In genomic region chr3:127473244-127474024, GRCh38 we compare ENCODE assay signal across 9 cellular contexts.
A peak's percentile ranks its signal among the peaks of the same experiment; 100 is the strongest.
DNase-seq lines count a peak whose midpoint lies in the region; ATAC-seq and TF ChIP-seq lines count a peak whose summit lies in the region.
"Had no signal": no experiment of that assay in that cellular context is flagged by ENCODE, and none has a peak within 500 bp of the region (broad histone marks: within the 10 kb centered on the region; RNA-seq: fewer than 3 reads in every experiment).

No MANE protein-coding gene starts in this region.

- H3K4me3 ChIP-seq in WERI-Rb-1 (ENCODE audit: low read depth, low read length) (no peak overlapping the region), mesendoderm (ENCODE audit: low read length) (no peak overlapping the region), tibial nerve (no peak overlapping the region)

- peak; percentile 80 for TF ChIP-seq CTCF in WERI-Rb-1 (IDR thresholded peaks at IDR 0.05; ENCODE audit: low read depth, low read length)
- no peak for TF ChIP-seq CTCF in tibial nerve (IDR thresholded peaks at IDR 0.05)

- no peak overlapping the region for H2BK120ac ChIP-seq in mesendoderm (ENCODE audit: low read depth, low read length)

- no peak for TF ChIP-seq POLR2A in tibial nerve (IDR thresholded peaks at IDR 0.05)

- H2BK5ac ChIP-seq in mesendoderm (ENCODE audit: low read length) = no peak overlapping the region

- H2AK5ac ChIP-seq in mesendoderm (ENCODE audit: low read length) = no peak overlapping the region

- no peaks in the 10 kb centered on the region for H3K9me3 ChIP-seq in WERI-Rb-1 (ENCODE audit: severe bottlenecking)
- no peaks in the 10 kb centered on the region for H3K9me3 ChIP-seq in tibial nerve

- no peak overlapping the region for H4K8ac ChIP-seq in mesendoderm (ENCODE audit: low read depth, low read length)

- no peak overlapping the region for H3K18ac ChIP-seq in mesendoderm (ENCODE audit: low read length)

- H3K36me3 ChIP-seq in WERI-Rb-1 = no peaks in the 10 kb centered on the region
- H3K36me3 ChIP-seq in mesendoderm (ENCODE audit: control insufficient read depth, insufficient read depth, low read length) = no peaks in the 10 kb centered on the region
- no peaks in the 10 kb centered on the region for H3K36me3 ChIP-seq in tibial nerve

- no peak overlapping the region for H2BK15ac ChIP-seq in mesendoderm (replicated peaks; ENCODE audit: low read depth)

- H3K27ac ChIP-seq in WERI-Rb-1 = no peak overlapping the region
- H3K27ac ChIP-seq in mesendoderm (ENCODE audit: low read depth, low read length) = no peak overlapping the region
- H3K27ac ChIP-seq in tibial nerve = no peak overlapping the region

- no peak overlapping the region for H3K56ac ChIP-seq in mesendoderm (ENCODE audit: low read length)

- no peak overlapping the region for H3K4me2 ChIP-seq in mesendoderm (ENCODE audit: low read length)

- no peaks in the 10 kb centered on the region for H3K79me1 ChIP-seq in mesendoderm (ENCODE audit: low read length)

- H3K23ac ChIP-seq in mesendoderm (ENCODE audit: low read length) = no peak overlapping the region

- no peak for ATAC-seq in GM18517 (IDR thresholded peaks at IDR 0.05; ENCODE audit: unreplicated experiment)
- ATAC-seq in GM19397 (IDR thresholded peaks at IDR 0.05; ENCODE audit: unreplicated experiment) = no peak

- no peaks in the 10 kb centered on the region for H3K27me3 ChIP-seq in WERI-Rb-1 (ENCODE audit: insufficient read depth, low read depth, severe bottlenecking)
- H3K27me3 ChIP-seq in mesendoderm (ENCODE audit: insufficient read depth, low read length, poor library complexity) = no peaks in the 10 kb centered on the region
- no peaks in the 10 kb centered on the region for H3K27me3 ChIP-seq in tibial nerve

- no peak overlapping the region for H4K5ac ChIP-seq in mesendoderm (ENCODE audit: low read length)

- H3K9ac ChIP-seq in mesendoderm (ENCODE audit: low read length) = peak overlapping the region; percentile 6

- no peaks in the 10 kb centered on the region for H3K79me2 ChIP-seq in mesendoderm (ENCODE audit: control insufficient read depth, insufficient read depth, low read length)

- TF ChIP-seq EP300 in tibial nerve (IDR thresholded peaks at IDR 0.05) = no peak

- no peak overlapping the region for H3K4ac ChIP-seq in mesendoderm (ENCODE audit: low read depth, low read length)

- DNase-seq in NCI-H146 (lab: John Stamatoyannopoulos, UW) (peak; percentile 40), NCI-H146 treated with DMSO at 0.1 percent for 48 hours (lab: John Stamatoyannopoulos, UW; ENCODE audit: unreplicated experiment) (no peak), HPDE6-E6E7 (ENCODE audit: extremely low spot score) (peak; percentile 37), WERI-Rb-1 (peak; percentile 71), mesendoderm (peak; percentile 85), tibial nerve (ENCODE audit: low spot score in 2 of 2) (no peak)
- DNase-seq: naive B cell had no signal

- H3K4me1 ChIP-seq in mesendoderm (ENCODE audit: control insufficient read depth, low read depth, low read length) = no peaks in the 10 kb centered on the region
- H3K4me1 ChIP-seq in tibial nerve = no peaks in the 10 kb centered on the region

- no CpG with 5 or more reads among the region's 10 CpGs for WGBS in mesendoderm (ENCODE audit: extremely low coverage, insufficient coverage, low lambda C conversion rate)
- WGBS in tibial nerve, 2 donors = 35 to 37% methylated on average over 9 to 10 of the region's 10 CpGs

Comparison
In these comparisons a context has a peak if more than half of its experiments do, and no peak if none do; other contexts are left out.
1. DNase-seq: peak in NCI-H146 (single experiment), HPDE6-E6E7 (single experiment), WERI-Rb-1 (single experiment) and mesendoderm (single experiment); none in NCI-H146 treated with DMSO at 0.1 percent for 48 hours (single experiment) and tibial nerve (0 of 2).